8 cellular contexts compared by ENCODE assay signal in genomic region chr18:48161911-48162698, GRCh38.
DNase-seq lines count a peak whose midpoint lies in the region; TF ChIP-seq lines count a peak whose summit lies in the region.

No MANE protein-coding gene starts in this region.

- 20% methylated on average over 4 of the region's 38 CpGs for WGBS in suprapubic skin

- H3K27me3 ChIP-seq in suprapubic skin = no peaks in the 10 kb centered on the region

- POLR2A ChIA-PET in HEK293T (lab: Yijun Ruan, JAX) = no interaction called here

- H3K36me3 ChIP-seq in suprapubic skin = no peaks in the 10 kb centered on the region

- peaks cover 74% of the 10 kb centered on the region for H3K4me1 ChIP-seq in suprapubic skin

- TF ChIP-seq CTCF in astrocyte of the spinal cord (IDR thresholded peaks at IDR 0.05; ENCODE audit: low read depth, low read length) (no peak), suprapubic skin (IDR thresholded peaks at IDR 0.05) (no peak)

- no peak for TF ChIP-seq EP300 in suprapubic skin (IDR thresholded peaks at IDR 0.05)

- peak overlapping the region; percentile 94 for H3K27ac ChIP-seq in suprapubic skin

- in situ Hi-C loops in G401 (cut with HindIII; ENCODE audit: low sequenced_read_pairs) = no loop called here
- in situ Hi-C loops in astrocyte of the spinal cord (cut with HindIII; ENCODE audit: low sequenced_read_pairs) = no loop called here

- DNase-seq in G401 (ENCODE audit: low spot score) (peak; percentile 6), HEK293T (ENCODE audit: extremely low spot score) (peak; percentile 14), NCI-H2029 (lab: John Stamatoyannopoulos, UW) (peak; percentile 50), astrocyte of the spinal cord (ENCODE audit: low read depth, low spot score) (no peak), kidney tubule cell (ENCODE audit: low spot score) (peak; percentile 40), suprapubic skin (ENCODE audit: low spot score in 2 of 2) (peak in 1 of 2 donors; percentile 78), SIG-M5 treated with dmso at 0.1 percent for 504 hours (lab: John Stamatoyannopoulos, UW; ENCODE audit: unreplicated experiment) (no peak)
- DNase-seq in stimulated activated CD4-positive, alpha-beta T cell treated with anti-CD3 and anti-CD28 coated beads, Interleukin-1b, Interleukin-23, amount 100 ng/mL, for 48 hours = no peak

- CTCF ChIA-PET in HEK293T (lab: Yijun Ruan, JAX) = interaction anchor here (2.1 kb wide), 1 partner anchor 283 kb away, joined by 5 read pairs; no protein-coding TSS in a partner anchor

- no peaks in the 10 kb centered on the region for H3K9me3 ChIP-seq in suprapubic skin

- no peak for TF ChIP-seq POLR2A in suprapubic skin (IDR thresholded peaks at IDR 0.05)

- H3K4me3 ChIP-seq in astrocyte of the spinal cord (ENCODE audit: low read depth, low read length) (peak overlapping the region; percentile 59), suprapubic skin (peak overlapping the region; percentile 55)

TF ChIP-seq in HEK293T, 16 proteins besides CTCF, POLR2A, EP300 and RAD21:
- TF ChIP-seq SP1 (IDR thresholded peaks at IDR 0.05) = no peak
- no peak for TF ChIP-seq BHLHE40 (IDR thresholded peaks at IDR 0.05; ENCODE audit: borderline replicate concordance)
- TF ChIP-seq FOXA1 (IDR thresholded peaks at IDR 0.05) = no peak

Comparison
In these comparisons a context has a peak if more than half of its experiments do, and no peak if none do; other contexts are left out.
1. DNase-seq: peak in G401 (single experiment), HEK293T (single experiment), NCI-H2029 (single experiment) and kidney tubule cell (single experiment); none in astrocyte of the spinal cord (single experiment), stimulated activated CD4-positive, alpha-beta T cell treated with anti-CD3 and anti-CD28 coated beads, Interleukin-1b, Interleukin-23, amount 100 ng/mL, for 48 hours (single experiment) and SIG-M5 treated with dmso at 0.1 percent for 504 hours (single experiment).